Comparison of ENCODE assay signal across 2 cellular contexts in genomic region chr18:2002604-2003003, GRCh38.
TF ChIP-seq lines count a peak whose summit lies in the region.

No MANE protein-coding gene starts in this region.

TF ChIP-seq in SK-N-SH, 30 proteins besides CTCF, POLR2A, EP300 and RAD21 (continued from another document):
- TF ChIP-seq, protein P1, sequence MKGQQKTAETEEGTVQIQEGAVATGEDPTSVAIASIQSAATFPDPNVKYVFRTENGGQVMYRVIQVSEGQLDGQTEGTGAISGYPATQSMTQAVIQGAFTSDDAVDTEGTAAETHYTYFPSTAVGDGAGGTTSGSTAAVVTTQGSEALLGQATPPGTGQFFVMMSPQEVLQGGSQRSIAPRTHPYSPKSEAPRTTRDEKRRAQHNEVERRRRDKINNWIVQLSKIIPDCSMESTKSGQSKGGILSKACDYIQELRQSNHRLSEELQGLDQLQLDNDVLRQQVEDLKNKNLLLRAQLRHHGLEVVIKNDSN (IDR thresholded peaks at IDR 0.05; ENCODE audit: borderline replicate concordance, low read depth), result no peak
- TF ChIP-seq TEAD4 (IDR thresholded peaks at IDR 0.05; ENCODE audit: borderline replicate concordance, insufficient read depth) (no peak), RFX5 (IDR thresholded peaks at IDR 0.05; ENCODE audit: low read length) (no peak), ELF1 (IDR thresholded peaks at IDR 0.05) (no peak), MXI1 (IDR thresholded peaks at IDR 0.05; ENCODE audit: low read depth, low read length) (no peak), SIN3A (IDR thresholded peaks at IDR 0.05; ENCODE audit: borderline replicate concordance, low read depth, low read length) (no peak), RXRA (IDR thresholded peaks at IDR 0.05; ENCODE audit: borderline replicate concordance, low read depth) (no peak), YY1 (IDR thresholded peaks at IDR 0.05; ENCODE audit: low read depth) (no peak)
- TF ChIP-seq, protein P2, sequence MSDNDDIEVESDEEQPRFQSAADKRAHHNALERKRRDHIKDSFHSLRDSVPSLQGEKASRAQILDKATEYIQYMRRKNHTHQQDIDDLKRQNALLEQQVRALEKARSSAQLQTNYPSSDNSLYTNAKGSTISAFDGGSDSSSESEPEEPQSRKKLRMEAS (IDR thresholded peaks at IDR 0.05; ENCODE audit: low read depth), result no peak
- TF ChIP-seq, protein P3, sequence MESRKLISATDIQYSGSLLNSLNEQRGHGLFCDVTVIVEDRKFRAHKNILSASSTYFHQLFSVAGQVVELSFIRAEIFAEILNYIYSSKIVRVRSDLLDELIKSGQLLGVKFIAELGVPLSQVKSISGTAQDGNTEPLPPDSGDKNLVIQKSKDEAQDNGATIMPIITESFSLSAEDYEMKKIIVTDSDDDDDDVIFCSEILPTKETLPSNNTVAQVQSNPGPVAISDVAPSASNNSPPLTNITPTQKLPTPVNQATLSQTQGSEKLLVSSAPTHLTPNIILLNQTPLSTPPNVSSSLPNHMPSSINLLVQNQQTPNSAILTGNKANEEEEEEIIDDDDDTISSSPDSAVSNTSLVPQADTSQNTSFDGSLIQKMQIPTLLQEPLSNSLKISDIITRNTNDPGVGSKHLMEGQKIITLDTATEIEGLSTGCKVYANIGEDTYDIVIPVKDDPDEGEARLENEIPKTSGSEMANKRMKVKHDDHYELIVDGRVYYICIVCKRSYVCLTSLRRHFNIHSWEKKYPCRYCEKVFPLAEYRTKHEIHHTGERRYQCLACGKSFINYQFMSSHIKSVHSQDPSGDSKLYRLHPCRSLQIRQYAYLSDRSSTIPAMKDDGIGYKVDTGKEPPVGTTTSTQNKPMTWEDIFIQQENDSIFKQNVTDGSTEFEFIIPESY (IDR thresholded peaks at IDR 0.05; ENCODE audit: borderline replicate concordance, low read depth), result no peak

TF ChIP-seq in SK-N-SH treated with all-trans-retinoic acid at 6 μM for 48 hours, 23 proteins besides CTCF, POLR2A, EP300 and RAD21 (continued from another document):
- TF ChIP-seq, protein P4, sequence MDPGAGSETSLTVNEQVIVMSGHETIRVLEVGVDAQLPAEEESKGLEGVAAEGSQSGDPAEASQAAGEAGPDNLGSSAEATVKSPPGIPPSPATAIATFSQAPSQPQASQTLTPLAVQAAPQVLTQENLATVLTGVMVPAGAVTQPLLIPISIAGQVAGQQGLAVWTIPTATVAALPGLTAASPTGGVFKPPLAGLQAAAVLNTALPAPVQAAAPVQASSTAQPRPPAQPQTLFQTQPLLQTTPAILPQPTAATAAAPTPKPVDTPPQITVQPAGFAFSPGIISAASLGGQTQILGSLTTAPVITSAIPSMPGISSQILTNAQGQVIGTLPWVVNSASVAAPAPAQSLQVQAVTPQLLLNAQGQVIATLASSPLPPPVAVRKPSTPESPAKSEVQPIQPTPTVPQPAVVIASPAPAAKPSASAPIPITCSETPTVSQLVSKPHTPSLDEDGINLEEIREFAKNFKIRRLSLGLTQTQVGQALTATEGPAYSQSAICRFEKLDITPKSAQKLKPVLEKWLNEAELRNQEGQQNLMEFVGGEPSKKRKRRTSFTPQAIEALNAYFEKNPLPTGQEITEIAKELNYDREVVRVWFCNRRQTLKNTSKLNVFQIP (CRISPR knock-in tag; IDR thresholded peaks at IDR 0.05; ENCODE audit: borderline replicate concordance, low read depth), result no peak
- no peak for TF ChIP-seq ZNF8 (CRISPR knock-in tag; IDR thresholded peaks at IDR 0.05)
- no peak for TF ChIP-seq CREB5 (CRISPR knock-in tag; IDR thresholded peaks at IDR 0.05; ENCODE audit: low read depth)
- TF ChIP-seq, protein P5, sequence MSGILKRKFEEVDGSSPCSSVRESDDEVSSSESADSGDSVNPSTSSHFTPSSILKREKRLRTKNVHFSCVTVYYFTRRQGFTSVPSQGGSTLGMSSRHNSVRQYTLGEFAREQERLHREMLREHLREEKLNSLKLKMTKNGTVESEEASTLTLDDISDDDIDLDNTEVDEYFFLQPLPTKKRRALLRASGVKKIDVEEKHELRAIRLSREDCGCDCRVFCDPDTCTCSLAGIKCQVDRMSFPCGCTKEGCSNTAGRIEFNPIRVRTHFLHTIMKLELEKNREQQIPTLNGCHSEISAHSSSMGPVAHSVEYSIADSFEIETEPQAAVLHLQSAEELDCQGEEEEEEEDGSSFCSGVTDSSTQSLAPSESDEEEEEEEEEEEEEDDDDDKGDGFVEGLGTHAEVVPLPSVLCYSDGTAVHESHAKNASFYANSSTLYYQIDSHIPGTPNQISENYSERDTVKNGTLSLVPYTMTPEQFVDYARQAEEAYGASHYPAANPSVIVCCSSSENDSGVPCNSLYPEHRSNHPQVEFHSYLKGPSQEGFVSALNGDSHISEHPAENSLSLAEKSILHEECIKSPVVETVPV (CRISPR knock-in tag; IDR thresholded peaks at IDR 0.05), result no peak
- no peak for TF ChIP-seq OSR1 (CRISPR knock-in tag; IDR thresholded peaks at IDR 0.05)
- TF ChIP-seq ZNF70 (CRISPR knock-in tag; IDR thresholded peaks at IDR 0.05), result no peak
- no peak for TF ChIP-seq SNAI2 (CRISPR knock-in tag; IDR thresholded peaks at IDR 0.05)
- TF ChIP-seq ZC3H10 (CRISPR knock-in tag; IDR thresholded peaks at IDR 0.05), result no peak
